In the genomic region with DNA sequence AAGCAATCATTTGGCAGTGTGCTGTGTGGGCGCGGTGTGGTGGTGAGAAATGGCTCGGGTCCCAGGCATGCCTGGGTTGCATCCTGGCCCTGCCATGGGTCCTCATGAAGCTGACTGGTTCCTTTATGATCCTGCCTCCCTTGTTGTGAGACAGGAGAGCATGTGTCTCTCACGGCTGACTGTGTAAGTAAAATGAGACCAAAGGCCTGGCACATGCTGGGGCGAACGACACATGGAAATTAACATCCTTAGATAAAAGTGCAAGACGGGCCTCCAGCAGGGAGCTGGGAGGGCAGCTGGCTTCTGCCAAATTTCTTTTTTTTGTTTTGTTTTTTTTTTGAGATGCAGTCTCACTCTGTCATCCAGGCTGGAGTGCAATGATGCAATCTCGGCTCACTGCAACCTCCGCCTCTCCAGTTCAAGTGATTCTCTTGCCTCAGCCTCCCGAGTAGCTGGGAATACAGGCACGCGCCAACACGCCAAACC, we compare ENCODE assay signal across 1 cellular context.
TF ChIP-seq lines count a peak whose summit lies in the region.

No MANE protein-coding gene starts in this region.

TF ChIP-seq in HepG2, 621 proteins besides CTCF, POLR2A, EP300 and RAD21:
- TF ChIP-seq PHF21A (CRISPR knock-in tag; IDR thresholded peaks at IDR 0.05) (no peak), ARID3A (IDR thresholded peaks at IDR 0.05; ENCODE audit: low read depth, low read length) (no peak), CEBPG (CRISPR knock-in tag; IDR thresholded peaks at IDR 0.05) (peak; percentile 64), U2AF1 (optimal IDR thresholded peaks at IDR 0.05; ENCODE audit: low read depth, low read length) (no peak), FOSL1 (CRISPR knock-in tag; IDR thresholded peaks at IDR 0.05; ENCODE audit: borderline replicate concordance) (no peak), NFKB2 (CRISPR knock-in tag; IDR thresholded peaks at IDR 0.05; ENCODE audit: borderline replicate concordance) (no peak), ATF4 (CRISPR knock-in tag; IDR thresholded peaks at IDR 0.05) (peak in 1 of 2 experiments; percentile 61; a peak in 1 of 4 replicates), TOE1 (CRISPR knock-in tag; IDR thresholded peaks at IDR 0.05) (no peak), KLF16 (CRISPR knock-in tag; IDR thresholded peaks at IDR 0.05) (no peak)
- TF ChIP-seq, protein P1, sequence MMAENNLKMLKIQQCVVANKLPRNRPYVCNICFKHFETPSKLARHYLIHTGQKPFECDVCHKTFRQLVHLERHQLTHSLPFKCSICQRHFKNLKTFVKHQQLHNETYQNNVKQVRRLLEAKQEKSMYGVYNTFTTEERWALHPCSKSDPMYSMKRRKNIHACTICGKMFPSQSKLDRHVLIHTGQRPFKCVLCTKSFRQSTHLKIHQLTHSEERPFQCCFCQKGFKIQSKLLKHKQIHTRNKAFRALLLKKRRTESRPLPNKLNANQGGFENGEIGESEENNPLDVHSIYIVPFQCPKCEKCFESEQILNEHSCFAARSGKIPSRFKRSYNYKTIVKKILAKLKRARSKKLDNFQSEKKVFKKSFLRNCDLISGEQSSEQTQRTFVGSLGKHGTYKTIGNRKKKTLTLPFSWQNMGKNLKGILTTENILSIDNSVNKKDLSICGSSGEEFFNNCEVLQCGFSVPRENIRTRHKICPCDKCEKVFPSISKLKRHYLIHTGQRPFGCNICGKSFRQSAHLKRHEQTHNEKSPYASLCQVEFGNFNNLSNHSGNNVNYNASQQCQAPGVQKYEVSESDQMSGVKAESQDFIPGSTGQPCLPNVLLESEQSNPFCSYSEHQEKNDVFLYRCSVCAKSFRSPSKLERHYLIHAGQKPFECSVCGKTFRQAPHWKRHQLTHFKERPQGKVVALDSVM (CRISPR knock-in tag; IDR thresholded peaks at IDR 0.05) = peak; percentile 29; the same call in 1 of the 2 replicates
- TF ChIP-seq, protein P2, sequence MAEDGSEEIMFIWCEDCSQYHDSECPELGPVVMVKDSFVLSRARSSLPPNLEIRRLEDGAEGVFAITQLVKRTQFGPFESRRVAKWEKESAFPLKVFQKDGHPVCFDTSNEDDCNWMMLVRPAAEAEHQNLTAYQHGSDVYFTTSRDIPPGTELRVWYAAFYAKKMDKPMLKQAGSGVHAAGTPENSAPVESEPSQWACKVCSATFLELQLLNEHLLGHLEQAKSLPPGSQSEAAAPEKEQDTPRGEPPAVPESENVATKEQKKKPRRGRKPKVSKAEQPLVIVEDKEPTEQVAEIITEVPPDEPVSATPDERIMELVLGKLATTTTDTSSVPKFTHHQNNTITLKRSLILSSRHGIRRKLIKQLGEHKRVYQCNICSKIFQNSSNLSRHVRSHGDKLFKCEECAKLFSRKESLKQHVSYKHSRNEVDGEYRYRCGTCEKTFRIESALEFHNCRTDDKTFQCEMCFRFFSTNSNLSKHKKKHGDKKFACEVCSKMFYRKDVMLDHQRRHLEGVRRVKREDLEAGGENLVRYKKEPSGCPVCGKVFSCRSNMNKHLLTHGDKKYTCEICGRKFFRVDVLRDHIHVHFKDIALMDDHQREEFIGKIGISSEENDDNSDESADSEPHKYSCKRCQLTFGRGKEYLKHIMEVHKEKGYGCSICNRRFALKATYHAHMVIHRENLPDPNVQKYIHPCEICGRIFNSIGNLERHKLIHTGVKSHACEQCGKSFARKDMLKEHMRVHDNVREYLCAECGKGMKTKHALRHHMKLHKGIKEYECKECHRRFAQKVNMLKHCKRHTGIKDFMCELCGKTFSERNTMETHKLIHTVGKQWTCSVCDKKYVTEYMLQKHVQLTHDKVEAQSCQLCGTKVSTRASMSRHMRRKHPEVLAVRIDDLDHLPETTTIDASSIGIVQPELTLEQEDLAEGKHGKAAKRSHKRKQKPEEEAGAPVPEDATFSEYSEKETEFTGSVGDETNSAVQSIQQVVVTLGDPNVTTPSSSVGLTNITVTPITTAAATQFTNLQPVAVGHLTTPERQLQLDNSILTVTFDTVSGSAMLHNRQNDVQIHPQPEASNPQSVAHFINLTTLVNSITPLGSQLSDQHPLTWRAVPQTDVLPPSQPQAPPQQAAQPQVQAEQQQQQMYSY (CRISPR knock-in tag; IDR thresholded peaks at IDR 0.05) = no peak
